In genomic region chr10:92001995-92002394, GRCh38 we compare ENCODE assay signal across 39 cellular contexts.
"Had no signal": no experiment of that assay in that cellular context is flagged by ENCODE, and none has a peak within 500 bp of the region (broad histone marks: within the 10 kb centered on the region; RNA-seq: fewer than 3 reads in every experiment).

No MANE protein-coding gene starts in this region.

- H3K27ac ChIP-seq: ascending aorta, cardiac muscle cell, colonic mucosa, WERI-Rb-1 had no signal

- H3K9me3 ChIP-seq: ascending aorta, colonic mucosa had no signal

- H3K9me3 Mint-ChIP-seq: activated CD4-positive, alpha-beta memory T cell treated with anti-CD3 and anti-CD28 coated beads, Interleukin-2, amount 10 ng/mL, durations not matched to agents 7 days and 5 days; activated naive CD4-positive, alpha-beta T cell treated with anti-CD3 and anti-CD28 coated beads, Interleukin-2, amount 10 ng/mL, durations not matched to agents 7 days and 5 days; central memory CD8-positive, alpha-beta T cell had no signal

- DNase-seq: activated CD4-positive, alpha-beta memory T cell treated with anti-CD3 and anti-CD28 coated beads, Interleukin-2, amount 10 ng/mL, durations not matched to agents 7 days and 5 days; activated CD4-positive, alpha-beta T cell treated with anti-CD3 and anti-CD28 coated beads for 1 hour; activated CD4-positive, alpha-beta T cell treated with anti-CD3 and anti-CD28 coated beads for 36 hours; activated CD4-positive, alpha-beta T cell treated with anti-CD3 and anti-CD28 coated beads for 48 hours; activated CD4-positive, alpha-beta T cell treated with anti-CD3 and anti-CD28 coated beads, Interleukin-2, amount 10 ng/mL, durations not matched to agents 7 days and 5 days; activated CD4-positive, alpha-beta T cell treated with anti-CD3 and anti-CD28 coated beads, Interleukin-2, amount 50 U/mL, for 48 hours; activated CD4-positive, CD25-positive, alpha-beta regulatory T cell; activated CD8-positive, alpha-beta memory T cell treated with anti-CD3 and anti-CD28 coated beads for 24 hours; activated CD8-positive, alpha-beta memory T cell treated with anti-CD3 and anti-CD28 coated beads, Interleukin-2, amount 10 ng/mL, durations not matched to agents 7 days and 5 days; activated CD8-positive, alpha-beta memory T cell treated with anti-CD3 and anti-CD28 coated beads, Interleukin-2, amount 50 U/mL, for 48 hours; activated CD8-positive, alpha-beta T cell treated with anti-CD3 and anti-CD28 coated beads, Interleukin-2, amount 10 ng/mL, durations not matched to agents 7 days and 5 days; activated effector memory CD4-positive, alpha-beta T cell treated with Interleukin-2 at 50 U/mL for 16 hours; activated gamma-delta T cell; activated naive CD4-positive, alpha-beta T cell treated with anti-CD3 and anti-CD28 coated beads, Interleukin-2, amount 10 ng/mL, durations not matched to agents 7 days and 5 days; activated naive CD4-positive, alpha-beta T cell treated with Interleukin-2 at 50 U/mL for 16 hours; activated naive CD8-positive, alpha-beta T cell treated with anti-CD3 and anti-CD28 coated beads, Interleukin-2, amount 10 ng/mL, durations not matched to agents 7 days and 5 days; activated naive CD8-positive, alpha-beta T cell treated with anti-CD3 and anti-CD28 coated beads, Interleukin-2, amount 50 U/mL, for 24 hours; activated T-cell treated with anti-CD3 and anti-CD28 coated beads, Interleukin-2, amount 50 U/mL, for 24 hours; activated T-cell treated with anti-CD3 and anti-CD28 coated beads, Interleukin-2, amount 50 U/mL, for 48 hours; amygdala; anterior cingulate cortex; caudate nucleus; cerebellar nuclear complex; colonic mucosa; T-helper 2 cell; T-helper 9 cell; WERI-Rb-1 had no signal

- FAIRE-seq: bronchial epithelial cell, TTC549 had no signal

- H3K4me3 Mint-ChIP-seq: activated CD4-positive, alpha-beta memory T cell treated with anti-CD3 and anti-CD28 coated beads, Interleukin-2, amount 10 ng/mL, durations not matched to agents 7 days and 5 days; activated CD4-positive, alpha-beta T cell treated with anti-CD3 and anti-CD28 coated beads for 36 hours; activated CD4-positive, alpha-beta T cell treated with anti-CD3 and anti-CD28 coated beads, Interleukin-2, amount 10 ng/mL, durations not matched to agents 7 days and 5 days; activated CD8-positive, alpha-beta memory T cell treated with anti-CD3 and anti-CD28 coated beads, Interleukin-2, amount 10 ng/mL, durations not matched to agents 7 days and 5 days; activated CD8-positive, alpha-beta T cell treated with anti-CD3 and anti-CD28 coated beads, Interleukin-2, amount 10 ng/mL, durations not matched to agents 7 days and 5 days; activated naive CD4-positive, alpha-beta T cell treated with anti-CD3 and anti-CD28 coated beads, Interleukin-2, amount 10 ng/mL, durations not matched to agents 7 days and 5 days; activated naive CD4-positive, alpha-beta T cell treated with anti-CD3 and anti-CD28 coated beads, Interleukin-2, amount 50 U/mL, for 24 hours; activated naive CD8-positive, alpha-beta T cell; activated naive CD8-positive, alpha-beta T cell treated with anti-CD3 and anti-CD28 coated beads, Interleukin-2, amount 10 ng/mL, durations not matched to agents 7 days and 5 days; activated naive CD8-positive, alpha-beta T cell treated with anti-CD3 and anti-CD28 coated beads, Interleukin-2, amount 50 U/mL, for 24 hours; activated T-cell treated with anti-CD3 and anti-CD28 coated beads, Interleukin-2, amount 50 U/mL, for 24 hours; brain; central memory CD8-positive, alpha-beta T cell; T-helper 2 cell treated with Interferon-gamma antibody and Interleukin-4, amounts not matched to agents 5 μg/mL and 100 μg/mL, for 36 hours; WTC11 had no signal

- H3K4me1 ChIP-seq: ascending aorta, colonic mucosa had no signal

- H3K27me3 ChIP-seq: ascending aorta, cardiac muscle cell, colonic mucosa had no signal

- ATAC-seq: activated CD4-positive, alpha-beta T cell treated with anti-CD3 and anti-CD28 coated beads for 36 hours; activated CD4-positive, CD25-positive, alpha-beta regulatory T cell treated with anti-CD3 and anti-CD28 coated beads, Interleukin-2, amount 50 U/mL, for 24 hours; activated CD8-positive, alpha-beta memory T cell treated with anti-CD3 and anti-CD28 coated beads, Interleukin-2, amount 10 ng/mL, durations not matched to agents 7 days and 5 days; activated CD8-positive, alpha-beta T cell treated with anti-CD3 and anti-CD28 coated beads, Interleukin-2, amount 10 ng/mL, durations not matched to agents 7 days and 5 days; activated naive CD8-positive, alpha-beta T cell treated with anti-CD3 and anti-CD28 coated beads, Interleukin-2, amount 50 U/mL, for 24 hours; WTC11 had no signal

- H3K4me3 ChIP-seq: ascending aorta, cardiac muscle cell, colonic mucosa had no signal

- H3K27ac Mint-ChIP-seq: activated CD4-positive, alpha-beta memory T cell treated with anti-CD3 and anti-CD28 coated beads, Interleukin-2, amount 10 ng/mL, durations not matched to agents 7 days and 5 days; activated CD4-positive, alpha-beta T cell treated with anti-CD3 and anti-CD28 coated beads for 36 hours; activated CD4-positive, alpha-beta T cell treated with anti-CD3 and anti-CD28 coated beads, Interleukin-2, amount 10 ng/mL, durations not matched to agents 7 days and 5 days; activated CD8-positive, alpha-beta memory T cell treated with anti-CD3 and anti-CD28 coated beads, Interleukin-2, amount 10 ng/mL, durations not matched to agents 7 days and 5 days; activated CD8-positive, alpha-beta T cell treated with anti-CD3 and anti-CD28 coated beads, Interleukin-2, amount 10 ng/mL, durations not matched to agents 7 days and 5 days; activated naive CD4-positive, alpha-beta T cell treated with anti-CD3 and anti-CD28 coated beads, Interleukin-2, amount 10 ng/mL, durations not matched to agents 7 days and 5 days; activated naive CD4-positive, alpha-beta T cell treated with anti-CD3 and anti-CD28 coated beads, Interleukin-2, amount 50 U/mL, for 24 hours; activated naive CD8-positive, alpha-beta T cell; activated naive CD8-positive, alpha-beta T cell treated with anti-CD3 and anti-CD28 coated beads, Interleukin-2, amount 10 ng/mL, durations not matched to agents 7 days and 5 days; activated naive CD8-positive, alpha-beta T cell treated with anti-CD3 and anti-CD28 coated beads, Interleukin-2, amount 50 U/mL, for 24 hours; activated T-cell treated with anti-CD3 and anti-CD28 coated beads, Interleukin-2, amount 50 U/mL, for 24 hours; activated T-helper 2 cell treated with anti-CD3 and anti-CD28 coated beads, Interferon-gamma antibody, Interleukin-2, Interleukin-4, amounts not matched to agents 10 μg/mL and 5 μg/mL and 100 μg/mL, durations not matched to agents 14 hours and 24 hours and 36 hours; brain; T-helper 2 cell treated with Interferon-gamma antibody and Interleukin-4, amounts not matched to agents 5 μg/mL and 100 μg/mL, for 36 hours; WTC11 had no signal

- H3K4me1 Mint-ChIP-seq: activated CD4-positive, alpha-beta memory T cell treated with anti-CD3 and anti-CD28 coated beads, Interleukin-2, amount 10 ng/mL, durations not matched to agents 7 days and 5 days; activated CD4-positive, alpha-beta T cell treated with anti-CD3 and anti-CD28 coated beads, Interleukin-2, amount 10 ng/mL, durations not matched to agents 7 days and 5 days; activated CD8-positive, alpha-beta memory T cell treated with anti-CD3 and anti-CD28 coated beads, Interleukin-2, amount 10 ng/mL, durations not matched to agents 7 days and 5 days; activated naive CD4-positive, alpha-beta T cell treated with anti-CD3 and anti-CD28 coated beads, Interleukin-2, amount 10 ng/mL, durations not matched to agents 7 days and 5 days; activated naive CD4-positive, alpha-beta T cell treated with anti-CD3 and anti-CD28 coated beads, Interleukin-2, amount 50 U/mL, for 24 hours; activated naive CD8-positive, alpha-beta T cell treated with anti-CD3 and anti-CD28 coated beads, Interleukin-2, amount 10 ng/mL, durations not matched to agents 7 days and 5 days; activated naive CD8-positive, alpha-beta T cell treated with anti-CD3 and anti-CD28 coated beads, Interleukin-2, amount 50 U/mL, for 24 hours; brain; WTC11 had no signal

- H3K36me3 ChIP-seq: colonic mucosa had no signal

- H3K27me3 Mint-ChIP-seq: activated CD4-positive, alpha-beta memory T cell treated with anti-CD3 and anti-CD28 coated beads, Interleukin-2, amount 10 ng/mL, durations not matched to agents 7 days and 5 days; activated CD4-positive, alpha-beta T cell treated with anti-CD3 and anti-CD28 coated beads for 36 hours; activated CD4-positive, alpha-beta T cell treated with anti-CD3 and anti-CD28 coated beads, Interleukin-2, amount 10 ng/mL, durations not matched to agents 7 days and 5 days; activated CD8-positive, alpha-beta memory T cell treated with anti-CD3 and anti-CD28 coated beads, Interleukin-2, amount 10 ng/mL, durations not matched to agents 7 days and 5 days; activated naive CD4-positive, alpha-beta T cell treated with anti-CD3 and anti-CD28 coated beads, Interleukin-2, amount 10 ng/mL, durations not matched to agents 7 days and 5 days; activated naive CD4-positive, alpha-beta T cell treated with anti-CD3 and anti-CD28 coated beads, Interleukin-2, amount 50 U/mL, for 24 hours; activated naive CD8-positive, alpha-beta T cell; activated naive CD8-positive, alpha-beta T cell treated with anti-CD3 and anti-CD28 coated beads, Interleukin-2, amount 10 ng/mL, durations not matched to agents 7 days and 5 days; activated naive CD8-positive, alpha-beta T cell treated with anti-CD3 and anti-CD28 coated beads, Interleukin-2, amount 50 U/mL, for 24 hours; activated T-cell treated with anti-CD3 and anti-CD28 coated beads, Interleukin-2, amount 50 U/mL, for 24 hours; central memory CD8-positive, alpha-beta T cell had no signal
